In the genomic region with DNA sequence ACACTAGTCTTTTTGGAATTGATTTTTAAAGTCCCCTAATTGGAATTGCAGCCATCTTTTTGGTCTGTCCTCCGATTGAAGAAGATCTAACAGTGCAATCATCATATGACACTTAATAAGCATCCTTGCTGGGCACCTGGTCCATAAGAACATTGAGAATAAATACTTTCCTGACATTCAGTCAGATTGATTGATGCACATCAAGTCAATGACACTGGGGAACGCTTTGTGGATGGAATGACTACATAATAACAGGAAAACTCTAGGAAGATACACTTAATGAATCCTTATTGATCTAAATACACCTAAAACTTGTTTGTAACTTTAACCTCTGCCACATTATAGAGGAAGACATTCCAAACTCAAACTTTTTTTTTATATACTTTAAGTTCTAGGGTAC, we compare ENCODE assay signal across 17 cellular contexts.
"Had no signal": no experiment of that assay in that cellular context is flagged by ENCODE, and none has a peak within 500 bp of the region (broad histone marks: within the 10 kb centered on the region; RNA-seq: fewer than 3 reads in every experiment).

No MANE protein-coding gene starts in this region.

- H3K27ac ChIP-seq: stomach, suprapubic skin, testis, thoracic aorta, thyroid gland, tibial artery, tibial nerve, transverse colon, upper lobe of left lung, upper lobe of right lung, uterus, vagina had no signal

- H3K36me3 ChIP-seq: stomach, suprapubic skin, thoracic aorta, thyroid gland, tibial artery, tibial nerve, transverse colon, upper lobe of left lung, upper lobe of right lung, uterus, vagina had no signal

- ATAC-seq: stimulated activated effector memory CD8-positive, alpha-beta T cell treated with anti-CD3 and anti-CD28 coated beads, Interleukin-12 subunit alpha, Interleukin-12 subunit beta, amount 100 ng/mL, for 72 hours; stimulated activated memory B cell treated with anti-CD40 and anti-IgM and Interleukin-4, amounts not matched to agents 10 μg/mL and 1 μg/mL and 100 μg/mL, for 72 hours; stimulated activated naive B cell treated with anti-CD40 and anti-IgM and Interleukin-4, amounts not matched to agents 10 μg/mL and 1 μg/mL and 100 μg/mL, for 72 hours; stimulated activated naive CD8-positive, alpha-beta T cell treated with anti-CD3 and anti-CD28 coated beads, Interleukin-15, amount 100 ng/mL, for 72 hours; stimulated activated naive CD8-positive, alpha-beta T cell treated with anti-CD3 and anti-CD28 coated beads, Interleukin-15, Interleukin-2, amounts not matched to agents 100 U/mL and 50 U/mL, for 24 hours; upper lobe of right lung had no signal

- H3K4me3 ChIP-seq: stomach, suprapubic skin, testis, thoracic aorta, thyroid gland, tibial artery, tibial nerve, transverse colon, upper lobe of left lung, upper lobe of right lung, uterus, vagina had no signal

- H3K9me3 ChIP-seq: stomach, suprapubic skin, testis, thoracic aorta, thyroid gland, tibial artery, tibial nerve, transverse colon, upper lobe of left lung, upper lobe of right lung, uterus, vagina had no signal

- H3K27me3 ChIP-seq: stomach, suprapubic skin, testis, thyroid gland, tibial artery, tibial nerve, transverse colon, upper lobe of left lung, upper lobe of right lung, uterus, vagina had no signal
